ENCODE assay signal across 1 cellular context in the genomic region with DNA sequence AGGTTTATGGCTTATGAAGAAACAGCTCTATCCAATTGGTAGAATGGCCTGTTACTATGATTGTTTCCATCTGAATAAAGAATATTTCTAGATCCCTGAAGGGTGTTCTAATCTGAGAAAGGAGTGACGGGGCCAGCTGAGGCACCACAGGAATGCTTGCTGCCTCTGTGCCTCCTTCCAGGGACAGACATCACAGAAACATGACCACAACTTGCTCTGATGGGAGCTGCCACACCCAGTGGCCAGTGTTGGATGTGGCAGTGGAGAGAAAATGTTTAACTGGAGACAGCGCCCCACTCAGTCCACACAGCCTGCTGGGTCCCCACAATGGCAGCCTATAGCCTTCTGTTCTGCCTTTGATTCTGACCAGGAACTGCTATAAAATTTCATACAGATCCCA.
TF ChIP-seq lines count a peak whose summit lies in the region.

No MANE protein-coding gene starts in this region.

TF ChIP-seq in IMR-90, 13 proteins besides CTCF, POLR2A, EP300 and RAD21:
- TF ChIP-seq NFE2L2 (IDR thresholded peaks at IDR 0.05; ENCODE audit: low read depth, low read length), result no peak
- TF ChIP-seq, protein P1, sequence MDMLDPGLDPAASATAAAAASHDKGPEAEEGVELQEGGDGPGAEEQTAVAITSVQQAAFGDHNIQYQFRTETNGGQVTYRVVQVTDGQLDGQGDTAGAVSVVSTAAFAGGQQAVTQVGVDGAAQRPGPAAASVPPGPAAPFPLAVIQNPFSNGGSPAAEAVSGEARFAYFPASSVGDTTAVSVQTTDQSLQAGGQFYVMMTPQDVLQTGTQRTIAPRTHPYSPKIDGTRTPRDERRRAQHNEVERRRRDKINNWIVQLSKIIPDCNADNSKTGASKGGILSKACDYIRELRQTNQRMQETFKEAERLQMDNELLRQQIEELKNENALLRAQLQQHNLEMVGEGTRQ (IDR thresholded peaks at IDR 0.05; ENCODE audit: low read depth, low read length), result no peak
- TF ChIP-seq CHD1 (IDR thresholded peaks at IDR 0.05; ENCODE audit: low read depth, low read length), result no peak
- TF ChIP-seq, protein P2, sequence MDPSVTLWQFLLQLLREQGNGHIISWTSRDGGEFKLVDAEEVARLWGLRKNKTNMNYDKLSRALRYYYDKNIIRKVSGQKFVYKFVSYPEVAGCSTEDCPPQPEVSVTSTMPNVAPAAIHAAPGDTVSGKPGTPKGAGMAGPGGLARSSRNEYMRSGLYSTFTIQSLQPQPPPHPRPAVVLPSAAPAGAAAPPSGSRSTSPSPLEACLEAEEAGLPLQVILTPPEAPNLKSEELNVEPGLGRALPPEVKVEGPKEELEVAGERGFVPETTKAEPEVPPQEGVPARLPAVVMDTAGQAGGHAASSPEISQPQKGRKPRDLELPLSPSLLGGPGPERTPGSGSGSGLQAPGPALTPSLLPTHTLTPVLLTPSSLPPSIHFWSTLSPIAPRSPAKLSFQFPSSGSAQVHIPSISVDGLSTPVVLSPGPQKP (IDR thresholded peaks at IDR 0.05; ENCODE audit: borderline replicate concordance, low read depth, low read length), result no peak
